1 cellular context compared by ENCODE assay signal in the genomic region with DNA sequence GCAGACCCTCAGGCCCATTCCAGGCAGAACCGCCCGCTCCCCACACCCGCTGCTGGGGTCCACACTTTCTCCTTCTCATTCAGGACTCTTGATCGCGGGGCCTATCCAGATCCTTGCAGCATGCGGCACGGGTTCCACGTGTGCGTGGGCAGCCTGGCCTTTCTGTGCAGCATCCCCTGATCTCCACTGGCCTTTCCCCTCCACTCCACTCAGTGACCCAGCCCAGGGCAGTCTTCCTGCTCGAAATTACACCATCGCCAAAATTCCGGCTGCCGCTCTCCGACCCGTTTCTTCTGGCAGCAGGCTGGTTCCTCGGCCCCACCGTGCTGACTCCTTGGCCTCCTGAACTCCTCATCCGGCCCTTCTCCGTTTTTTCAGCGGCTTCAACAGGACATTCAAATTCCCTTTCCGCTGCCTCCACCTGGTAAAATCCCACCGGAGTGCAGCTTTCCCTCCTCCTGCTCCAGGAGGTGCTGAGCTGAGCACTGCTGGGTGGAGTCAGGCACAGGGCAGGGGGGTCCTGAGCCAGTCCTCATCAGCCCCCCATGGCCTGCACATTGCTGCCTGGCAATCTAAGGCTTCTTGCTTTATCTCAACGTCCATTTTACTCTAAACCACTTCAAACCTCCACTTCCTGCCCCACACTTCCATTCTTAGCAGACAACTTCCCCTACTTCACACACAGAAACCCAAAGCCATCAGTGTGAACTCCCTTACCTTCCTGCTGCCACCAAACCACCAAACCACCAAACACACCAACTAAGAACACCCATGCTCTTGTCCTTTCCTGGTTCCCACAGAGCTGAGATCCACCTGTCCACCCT.
TF ChIP-seq lines count a peak whose summit lies in the region.

No MANE protein-coding gene starts in this region.

TF ChIP-seq in IMR-90, 13 proteins besides CTCF, POLR2A, EP300 and RAD21:
- no peak for TF ChIP-seq SMC3 (IDR thresholded peaks at IDR 0.05; ENCODE audit: low read depth, low read length)
- no peak for TF ChIP-seq BHLHE40 (IDR thresholded peaks at IDR 0.05; ENCODE audit: low read depth, low read length)
- no peak for TF ChIP-seq MXI1 (IDR thresholded peaks at IDR 0.05; ENCODE audit: borderline replicate concordance, low read depth, low read length)
- no peak for TF ChIP-seq RCOR1 (IDR thresholded peaks at IDR 0.05; ENCODE audit: insufficient replicate concordance, low read length)
- TF ChIP-seq, protein P1, sequence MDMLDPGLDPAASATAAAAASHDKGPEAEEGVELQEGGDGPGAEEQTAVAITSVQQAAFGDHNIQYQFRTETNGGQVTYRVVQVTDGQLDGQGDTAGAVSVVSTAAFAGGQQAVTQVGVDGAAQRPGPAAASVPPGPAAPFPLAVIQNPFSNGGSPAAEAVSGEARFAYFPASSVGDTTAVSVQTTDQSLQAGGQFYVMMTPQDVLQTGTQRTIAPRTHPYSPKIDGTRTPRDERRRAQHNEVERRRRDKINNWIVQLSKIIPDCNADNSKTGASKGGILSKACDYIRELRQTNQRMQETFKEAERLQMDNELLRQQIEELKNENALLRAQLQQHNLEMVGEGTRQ (IDR thresholded peaks at IDR 0.05; ENCODE audit: low read depth, low read length), result no peak
- TF ChIP-seq FOS (IDR thresholded peaks at IDR 0.05; ENCODE audit: low read depth, low read length), result no peak
- no peak for TF ChIP-seq RFX5 (IDR thresholded peaks at IDR 0.05; ENCODE audit: low read depth, low read length)
- no peak for TF ChIP-seq CHD1 (IDR thresholded peaks at IDR 0.05; ENCODE audit: low read depth, low read length)
- TF ChIP-seq CEBPB (IDR thresholded peaks at IDR 0.05; ENCODE audit: low read depth, low read length), result no peak
